21 cellular contexts compared by ENCODE assay signal in genomic region chr1:201381130-201381529, GRCh38. TPM values are rescaled to one million over a fixed set of nuclear protein-coding genes. Genes with fewer than 3 reads are reported as not detected.
A peak's percentile ranks its signal among the peaks of the same experiment; 100 is the strongest.
DNase-seq lines count a peak whose midpoint lies in the region; ATAC-seq and TF ChIP-seq lines count a peak whose summit lies in the region.
"Had no signal": no experiment of that assay in that cellular context is flagged by ENCODE, and none has a peak within 500 bp of the region (broad histone marks: within the 10 kb centered on the region; RNA-seq: fewer than 3 reads in every experiment).

No MANE protein-coding gene starts in this region.

- H3K9me3 ChIP-seq in cardiac muscle cell (ENCODE audit: low read depth) (no peaks in the 10 kb centered on the region), heart right ventricle (no peaks in the 10 kb centered on the region), upper lobe of right lung (no peaks in the 10 kb centered on the region)
- H3K9me3 ChIP-seq in CD8-positive, alpha-beta T cell (ENCODE audit: low read length), result no peaks in the 10 kb centered on the region
- H3K9me3 ChIP-seq: esophagus muscularis mucosa had no signal

- 57 to 74% methylated on average over 7 of the region's 7 CpGs for WGBS in heart right ventricle, 2 donors

- H3K4me3 ChIP-seq in cardiac muscle cell (no peak overlapping the region), heart right ventricle (no peak overlapping the region), upper lobe of right lung (no peak overlapping the region)
- H3K4me3 ChIP-seq in CD8-positive, alpha-beta T cell (ENCODE audit: low read depth, low read length), result no peak overlapping the region
- H3K4me3 ChIP-seq: esophagus muscularis mucosa had no signal

- H3K27me3 ChIP-seq in cardiac muscle cell (no peaks in the 10 kb centered on the region), heart right ventricle (peaks cover 0 to 4% (median 0%) of the 10 kb centered on the region in 7 donors), upper lobe of right lung (no peaks in the 10 kb centered on the region)
- H3K27me3 ChIP-seq in CD8-positive, alpha-beta T cell (ENCODE audit: insufficient read depth, low read length), result no peaks in the 10 kb centered on the region

- ATAC-seq in heart right ventricle, result no peak
- ATAC-seq in WTC11, result no peak
- peak; percentile 53 for ATAC-seq in upper lobe of right lung
- no peak for ATAC-seq in CD8-positive, alpha-beta T cell
- no peak for ATAC-seq in HG03521 (IDR thresholded peaks at IDR 0.05; ENCODE audit: unreplicated experiment)
- ATAC-seq: activated CD8-positive, alpha-beta T cell treated with anti-CD3 and anti-CD28 coated beads for 36 hours; activated T-cell treated with anti-CD3 and anti-CD28 coated beads, Interleukin-2, amount 50 U/mL, for 72 hours; HCT116; T-cell had no signal

- H3K27me3 Mint-ChIP-seq in WTC11 (ENCODE audit: low read depth), result no peaks in the 10 kb centered on the region
- peaks cover 9% of the 10 kb centered on the region for H3K27me3 Mint-ChIP-seq in CD8-positive, alpha-beta T cell (ENCODE audit: low read depth)

- H3K27ac Mint-ChIP-seq in WTC11, result peak overlapping the region; percentile 60; the same call in 1 of the 2 replicates
- H3K27ac Mint-ChIP-seq in CD8-positive, alpha-beta T cell, result no peak overlapping the region
- H3K27ac Mint-ChIP-seq: activated CD8-positive, alpha-beta T cell treated with anti-CD3 and anti-CD28 coated beads for 36 hours; activated naive CD8-positive, alpha-beta T cell treated with anti-CD3 and anti-CD28 coated beads, Interleukin-2, amount 10 ng/mL, durations not matched to agents 7 days and 5 days; activated T-cell treated with anti-CD3 and anti-CD28 coated beads, Interleukin-2, amount 50 U/mL, for 72 hours; CD4-positive, CD25-positive, alpha-beta regulatory T cell; T-cell had no signal

- peaks cover 24% of the 10 kb centered on the region for H3K4me1 Mint-ChIP-seq in WTC11
- no peaks in the 10 kb centered on the region for H3K4me1 Mint-ChIP-seq in CD8-positive, alpha-beta T cell (ENCODE audit: low read depth)
- H3K4me1 Mint-ChIP-seq: activated naive CD8-positive, alpha-beta T cell treated with anti-CD3 and anti-CD28 coated beads, Interleukin-2, amount 10 ng/mL, durations not matched to agents 7 days and 5 days; CD4-positive, CD25-positive, alpha-beta regulatory T cell; T-cell had no signal

- intact Hi-C loops in heart right ventricle (cut with DNase I) (no loop called here), upper lobe of right lung (cut with DNase I) (no loop called here)
- intact Hi-C loops in CD8-positive, alpha-beta T cell (cut with DNase I, micrococcal nuclease), result no loop called here

- H3K36me3 Mint-ChIP-seq in WTC11, result no peaks in the 10 kb centered on the region
- no peaks in the 10 kb centered on the region for H3K36me3 Mint-ChIP-seq in CD8-positive, alpha-beta T cell
- H3K36me3 Mint-ChIP-seq: activated naive CD8-positive, alpha-beta T cell treated with anti-CD3 and anti-CD28 coated beads, Interleukin-2, amount 10 ng/mL, durations not matched to agents 7 days and 5 days; CD4-positive, CD25-positive, alpha-beta regulatory T cell; T-cell had no signal

- TF ChIP-seq CTCF in cardiac muscle cell (IDR thresholded peaks at IDR 0.05; ENCODE audit: low read depth, low read length) (no peak), heart right ventricle (IDR thresholded peaks at IDR 0.05) (no peak), WTC11 (IDR thresholded peaks at IDR 0.05) (no peak), upper lobe of right lung (IDR thresholded peaks at IDR 0.05) (no peak)
- no peak for TF ChIP-seq CTCF in CD8-positive, alpha-beta T cell (IDR thresholded peaks at IDR 0.05)

- H3K27ac ChIP-seq in cardiac muscle cell (peak overlapping the region; percentile 95), heart right ventricle (peak overlapping the region in 4 of 10 donors; percentile 85 to 94 (median 88)), upper lobe of right lung (no peak overlapping the region)
- H3K27ac ChIP-seq in CD8-positive, alpha-beta T cell (ENCODE audit: low read depth, low read length), result no peak overlapping the region
- H3K27ac ChIP-seq: esophagus muscularis mucosa had no signal

- POLR2A ChIA-PET in WTC11 (lab: Charles Lee), result no interaction called here
- POLR2A ChIA-PET in CD8-positive, alpha-beta T cell (lab: Charles Lee), result no interaction called here

- no peak overlapping the region for H3K4me3 Mint-ChIP-seq in WTC11
- H3K4me3 Mint-ChIP-seq in CD8-positive, alpha-beta T cell, result no peak overlapping the region
- H3K4me3 Mint-ChIP-seq: activated CD8-positive, alpha-beta T cell treated with anti-CD3 and anti-CD28 coated beads for 36 hours; activated naive CD8-positive, alpha-beta T cell treated with anti-CD3 and anti-CD28 coated beads, Interleukin-2, amount 10 ng/mL, durations not matched to agents 7 days and 5 days; activated T-cell treated with anti-CD3 and anti-CD28 coated beads, Interleukin-2, amount 50 U/mL, for 72 hours; CD4-positive, CD25-positive, alpha-beta regulatory T cell; T-cell had no signal

- DNase-seq in cardiac muscle cell (ENCODE audit: low read depth in 1 of 2, low spot score in 1 of 2), result no peak
- DNase-seq in heart right ventricle, result no peak
- peak; percentile 70 for DNase-seq in NCI-H2107 (lab: John Stamatoyannopoulos, UW)
- no peak for DNase-seq in WTC11 (ENCODE audit: low spot score)
- DNase-seq in upper lobe of right lung, result peak; percentile 92
- no peak for DNase-seq in AG08395 (ENCODE audit: low spot score)
- no peak for DNase-seq in CD8-positive, alpha-beta T cell
- DNase-seq: activated CD8-positive, alpha-beta T cell treated with anti-CD3 and anti-CD28 coated beads for 36 hours; activated naive CD8-positive, alpha-beta T cell treated with anti-CD3 and anti-CD28 coated beads, Interleukin-2, amount 10 ng/mL, durations not matched to agents 7 days and 5 days; activated T-cell treated with anti-CD3 and anti-CD28 coated beads, Interleukin-2, amount 50 U/mL, for 72 hours; CD4-positive, CD25-positive, alpha-beta regulatory T cell; NCI-H1694 treated with DMSO at 0.1 percent for 48 hours; stimulated activated CD4-positive, alpha-beta T cell treated with anti-CD3 and anti-CD28 coated beads, Interleukin-15, amount 100 ng/mL, for 24 hours; stimulated activated naive CD4-positive, alpha-beta T cell; T-cell had no signal

- H3K36me3 ChIP-seq in cardiac muscle cell, result no peaks in the 10 kb centered on the region
- H3K36me3 ChIP-seq in heart right ventricle, result peaks cover 0 to 1% (median 0%) of the 10 kb centered on the region in 9 donors
- no peaks in the 10 kb centered on the region for H3K36me3 ChIP-seq in upper lobe of right lung
- H3K36me3 ChIP-seq in CD8-positive, alpha-beta T cell (ENCODE audit: insufficient read depth, low read length), result no peaks in the 10 kb centered on the region

- CTCF ChIA-PET in WTC11 (lab: Charles Lee), result interaction anchor here (1.0 to 1.7 kb wide), 3 partner anchors 9 to 67 kb away, joined by 3 to 7 read pairs (median 5); no protein-coding TSS in a partner anchor
- CTCF ChIA-PET in CD8-positive, alpha-beta T cell (lab: Charles Lee), result interaction anchor here (1.2 kb wide), 1 partner anchor 67 kb away, joined by 3 read pairs; no protein-coding TSS in a partner anchor

- H3K9me3 Mint-ChIP-seq in WTC11, result no peaks in the 10 kb centered on the region
- no peaks in the 10 kb centered on the region for H3K9me3 Mint-ChIP-seq in CD8-positive, alpha-beta T cell
- H3K9me3 Mint-ChIP-seq: activated CD8-positive, alpha-beta T cell treated with anti-CD3 and anti-CD28 coated beads for 36 hours; activated naive CD8-positive, alpha-beta T cell treated with anti-CD3 and anti-CD28 coated beads, Interleukin-2, amount 10 ng/mL, durations not matched to agents 7 days and 5 days; activated T-cell treated with anti-CD3 and anti-CD28 coated beads, Interleukin-2, amount 50 U/mL, for 72 hours; CD4-positive, CD25-positive, alpha-beta regulatory T cell; T-cell had no signal

- peaks cover 75% of the 10 kb centered on the region for H3K4me1 ChIP-seq in cardiac muscle cell (ENCODE audit: low read depth)
- peaks cover 0 to 78% (median 26%) of the 10 kb centered on the region in 9 donors for H3K4me1 ChIP-seq in heart right ventricle
- H3K4me1 ChIP-seq in upper lobe of right lung, result peaks cover 11% of the 10 kb centered on the region
- H3K4me1 ChIP-seq in CD8-positive, alpha-beta T cell (ENCODE audit: insufficient read depth, low read length), result no peaks in the 10 kb centered on the region

TF ChIP-seq in WTC11, 78 proteins besides CTCF, POLR2A, EP300 and RAD21:
- no peak for TF ChIP-seq FOXP1 (CRISPR knock-in tag; IDR thresholded peaks at IDR 0.05; ENCODE audit: borderline replicate concordance)

RNA-seq across cellular contexts. Expression of gene TNNT2, which starts 3.6 kb away (rescaled TPM):
- total RNA-seq in cardiac muscle cell, result 4,623 and 7,232 TPM in 2 replicates
- polyA plus RNA-seq in cardiac muscle cell, result 7,307 and 9,291 TPM in 2 replicates
- total RNA-seq in heart right ventricle, result over 10,000 TPM in 1 of 10 donors, 1,000 to 10,000 TPM in 9; 5,905 to 10,183 (median 7,503) TPM
- over 10,000 TPM; 10,337 to 31,279 TPM for polyA plus RNA-seq in heart right ventricle
- total RNA-seq in WTC11 (2021), result 6.1 to 10.1 TPM (median 7.9 TPM) in 3 replicates
- 6.4 TPM for total RNA-seq in upper lobe of right lung
- not detected for total RNA-seq in CD8-positive, alpha-beta T cell
- total RNA-seq: activated CD8-positive, alpha-beta T cell treated with anti-CD3 and anti-CD28 coated beads for 36 hours; activated naive CD8-positive, alpha-beta T cell treated with anti-CD3 and anti-CD28 coated beads, Interleukin-2, amount 10 ng/mL, durations not matched to agents 7 days and 5 days; activated T-cell treated with anti-CD3 and anti-CD28 coated beads, Interleukin-2, amount 50 U/mL, for 72 hours; CD4-positive, CD25-positive, alpha-beta regulatory T cell; mesenteric fat pad; T-cell had no signal
- polyA plus RNA-seq: CD4-positive, CD25-positive, alpha-beta regulatory T cell; neural cell had no signal

RNA-seq across cellular contexts. Expression of gene LAD1, which starts 18.0 kb away (rescaled TPM):
- total RNA-seq in cardiac muscle cell (8.4 and 12.6 TPM in 2 replicates), heart right ventricle (10 to 100 TPM in 1 of 10 donors, 1 to 10 TPM in 8, under 1 TPM in 1; 0.85 to 12.9 (median 2.9) TPM), WTC11 (2021) (14.5 to 15.6 TPM (median 14.9 TPM) in 3 replicates), upper lobe of right lung (42.6 TPM)
- polyA plus RNA-seq in cardiac muscle cell (8.2 and 9.5 TPM in 2 replicates), heart right ventricle (10 to 100 TPM in 1 of 2 donors, 1 to 10 TPM in 1; 2.6 to 42.2 TPM)
- not detected for total RNA-seq in CD8-positive, alpha-beta T cell
- total RNA-seq: activated CD8-positive, alpha-beta T cell treated with anti-CD3 and anti-CD28 coated beads for 36 hours; activated naive CD8-positive, alpha-beta T cell treated with anti-CD3 and anti-CD28 coated beads, Interleukin-2, amount 10 ng/mL, durations not matched to agents 7 days and 5 days; activated T-cell treated with anti-CD3 and anti-CD28 coated beads, Interleukin-2, amount 50 U/mL, for 72 hours; CD4-positive, CD25-positive, alpha-beta regulatory T cell had no signal
- polyA plus RNA-seq: CD4-positive, CD25-positive, alpha-beta regulatory T cell; neural cell had no signal

RNA-seq across cellular contexts. Expression of gene TNNI1, which starts 40.4 kb away (rescaled TPM):
- total RNA-seq in cardiac muscle cell (4,949 and 6,023 TPM in 2 replicates), heart right ventricle (100 to 1,000 TPM in 1 of 10 donors, 10 to 100 TPM in 7, 1 to 10 TPM in 2; 1.2 to 166 (median 26.1) TPM), WTC11 (2021) (0.34 to 0.50 TPM (median 0.44 TPM) in 3 replicates), upper lobe of right lung (0.49 TPM)
- polyA plus RNA-seq in cardiac muscle cell (6,427 and 7,117 TPM in 2 replicates), heart right ventricle (10 to 100 TPM; 20.8 to 48.0 TPM)
- not detected for total RNA-seq in CD8-positive, alpha-beta T cell
- total RNA-seq: activated CD8-positive, alpha-beta T cell treated with anti-CD3 and anti-CD28 coated beads for 36 hours; activated naive CD8-positive, alpha-beta T cell treated with anti-CD3 and anti-CD28 coated beads, Interleukin-2, amount 10 ng/mL, durations not matched to agents 7 days and 5 days; activated T-cell treated with anti-CD3 and anti-CD28 coated beads, Interleukin-2, amount 50 U/mL, for 72 hours; CD4-positive, CD25-positive, alpha-beta regulatory T cell; mesenteric fat pad; T-cell had no signal
- polyA plus RNA-seq: CD4-positive, CD25-positive, alpha-beta regulatory T cell; urinary bladder had no signal

Comparison
In these comparisons a context has a peak if more than half of its experiments do, and no peak if none do; other contexts are left out.
1. RNA of gene TNNI1, which starts 40.4 kb away (total RNA-seq): 4,949 to 6,023 TPM in cardiac muscle cell; 1.2 to 166 TPM in heart right ventricle, 0.49 TPM in upper lobe of right lung (single experiment), 0.34 to 0.50 TPM in WTC11 and not detected in CD8-positive, alpha-beta T cell; every median in the first group is over 10 times any median in the second.
2. DNase-seq: peak in NCI-H2107 (single experiment) and upper lobe of right lung (single experiment); none in cardiac muscle cell (0 of 2), heart right ventricle (0 of 2), WTC11 (single experiment), AG08395 (single experiment) and CD8-positive, alpha-beta T cell (0 of 7).
3. RNA of gene TNNT2, which starts 3.6 kb away (total RNA-seq): 5,905 to 10,183 TPM in heart right ventricle and 4,623 to 7,232 TPM in cardiac muscle cell; 6.4 TPM in upper lobe of right lung (single experiment), 6.1 to 10.1 TPM in WTC11 and not detected in CD8-positive, alpha-beta T cell; every median in the first group is over 100 times any median in the second.